8 cellular contexts compared by ENCODE assay signal in the genomic region with DNA sequence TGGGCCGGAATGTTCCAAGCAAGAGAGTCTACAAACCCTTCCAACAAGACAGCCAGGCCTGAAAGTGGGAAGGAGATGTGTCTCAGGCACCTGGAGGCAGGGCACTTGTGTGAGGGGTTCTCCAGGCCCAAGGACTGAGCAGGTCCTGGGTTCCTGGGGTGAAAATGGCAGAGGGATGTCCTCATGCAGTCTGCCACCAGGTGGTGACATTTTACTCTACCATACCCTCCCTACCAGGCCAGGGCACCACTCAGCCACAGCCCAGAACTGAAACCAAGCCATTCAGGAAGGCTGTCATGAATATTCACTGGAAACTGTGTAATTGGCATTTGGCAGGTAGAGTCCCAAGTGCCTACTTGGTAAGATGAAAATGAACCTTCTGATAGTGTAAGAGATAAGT.
DNase-seq lines count a peak whose midpoint lies in the region; ATAC-seq and TF ChIP-seq lines count a peak whose summit lies in the region.

No MANE protein-coding gene starts in this region.

- no peaks in the 10 kb centered on the region for H3K36me3 ChIP-seq in BE2C
- no peaks in the 10 kb centered on the region for H3K36me3 ChIP-seq in parathyroid adenoma (ENCODE audit: control insufficient read depth, insufficient read depth, low read length)

- H3K4me1 ChIP-seq in BE2C (no peaks in the 10 kb centered on the region), parathyroid adenoma (peaks cover 7% of the 10 kb centered on the region)

- H3K9me3 ChIP-seq in BE2C, result no peaks in the 10 kb centered on the region
- H3K9me3 ChIP-seq in parathyroid adenoma (ENCODE audit: control insufficient read depth, low read length), result no peaks in the 10 kb centered on the region

- peaks cover 2% of the 10 kb centered on the region for H3K79me2 ChIP-seq in parathyroid adenoma

- no peak overlapping the region for H2AFZ ChIP-seq in parathyroid adenoma

- no peak overlapping the region for H3K27ac ChIP-seq in parathyroid adenoma

- H3K27me3 ChIP-seq in BE2C (no peaks in the 10 kb centered on the region), parathyroid adenoma (ENCODE audit: control insufficient read depth, insufficient read depth, low read length) (no peaks in the 10 kb centered on the region)

- DNase-seq in BE2C (peak; percentile 28), NCI-H748 (lab: John Stamatoyannopoulos, UW; ENCODE audit: unreplicated experiment) (peak; percentile 81), activated T-cell treated with anti-CD3 and anti-CD28 coated beads for 1 hour (ENCODE audit: low read depth) (peak; percentile 2), fibroblast of villous mesenchyme (ENCODE audit: low read depth) (peak; percentile 26)
- DNase-seq in NK-92 treated with Interleukin-12 subunit alpha and Interleukin-12 subunit beta, amount 100 ng/mL, for 24 hours (lab: John Stamatoyannopoulos, UW), result no peak

- no peak overlapping the region for H3K4me2 ChIP-seq in parathyroid adenoma (ENCODE audit: low read length)

- ATAC-seq in GM19035 (IDR thresholded peaks at IDR 0.05; ENCODE audit: unreplicated experiment) (peak; percentile 71), HG03469 (IDR thresholded peaks at IDR 0.05; ENCODE audit: unreplicated experiment) (peak; percentile 54)

- H3K9ac ChIP-seq in parathyroid adenoma, result no peak overlapping the region

- TF ChIP-seq CTCF in BE2C (IDR thresholded peaks at IDR 0.05; ENCODE audit: low read depth, low read length) (peak; percentile 58), fibroblast of villous mesenchyme (IDR thresholded peaks at IDR 0.05; ENCODE audit: insufficient read depth, low read depth, low read length) (peak; percentile 53), parathyroid adenoma (IDR thresholded peaks at IDR 0.05) (peak; percentile 26)

- no peak overlapping the region for H3K4me3 ChIP-seq in BE2C (ENCODE audit: low read depth, low read length)
- H3K4me3 ChIP-seq in fibroblast of villous mesenchyme (ENCODE audit: low read depth, low read length), result no peak overlapping the region
- H3K4me3 ChIP-seq in parathyroid adenoma (ENCODE audit: low read depth, low read length), result no peak overlapping the region
